ENCODE assay signal across 7 cellular contexts in genomic region chr11:46889689-46890475, GRCh38. TPM values are rescaled to one million over a fixed set of nuclear protein-coding genes. Genes with fewer than 3 reads are reported as not detected.
DNase-seq lines count a peak whose midpoint lies in the region; ATAC-seq and TF ChIP-seq lines count a peak whose summit lies in the region.

No MANE protein-coding gene starts in this region.

- H3K27ac ChIP-seq in osteoblast (ENCODE audit: low read depth, low read length) (no peak overlapping the region), thoracic aorta (no peak overlapping the region)

- TF ChIP-seq CTCF in GM12875 (IDR thresholded peaks at IDR 0.05; ENCODE audit: borderline replicate concordance, insufficient read depth, low read depth, low read length) (peak; percentile 78), LNCaP clone FGC (IDR thresholded peaks at IDR 0.05; ENCODE audit: control insufficient read depth, extremely low read depth, insufficient read depth) (peak; percentile 85), foreskin fibroblast (IDR thresholded peaks at IDR 0.05; ENCODE audit: low read depth, low read length) (peak; percentile 84), osteoblast (IDR thresholded peaks at IDR 0.05; ENCODE audit: extremely low read depth, low read depth, low read length) (peak; percentile 94), thoracic aorta (IDR thresholded peaks at IDR 0.05) (peak; percentile 90)

- H3K36me3 ChIP-seq in osteoblast (ENCODE audit: insufficient read depth, low read length): no peaks in the 10 kb centered on the region
- H3K36me3 ChIP-seq in thoracic aorta: no peaks in the 10 kb centered on the region

- no peaks in the 10 kb centered on the region for H3K27me3 ChIP-seq in osteoblast (ENCODE audit: insufficient read depth, low read length)
- no peaks in the 10 kb centered on the region for H3K27me3 ChIP-seq in thoracic aorta (replicated peaks; ENCODE audit: insufficient read depth)

- no peaks in the 10 kb centered on the region for H4K20me1 ChIP-seq in osteoblast (ENCODE audit: insufficient read depth, low read length)

- H3K4me1 ChIP-seq in osteoblast (ENCODE audit: insufficient read depth, low read length) (no peaks in the 10 kb centered on the region), thoracic aorta (ENCODE audit: control insufficient read depth in 1 of 2, low read depth in 2 of 2) (no peaks in the 10 kb centered on the region)

- H2AFZ ChIP-seq in osteoblast (ENCODE audit: low read length): no peak overlapping the region

- no peaks in the 10 kb centered on the region for H3K9me3 ChIP-seq in osteoblast (ENCODE audit: low read depth, low read length)
- no peaks in the 10 kb centered on the region for H3K9me3 ChIP-seq in thoracic aorta

- H3K4me3 ChIP-seq in GM12875 (ENCODE audit: low read depth, low read length) (no peak overlapping the region), LNCaP clone FGC (ENCODE audit: low read depth, low read length) (no peak overlapping the region), foreskin fibroblast (ENCODE audit: low read depth in 1 of 2, low read length in 2 of 2) (no peak overlapping the region), osteoblast (ENCODE audit: insufficient read depth, low read length) (no peak overlapping the region), thoracic aorta (no peak overlapping the region)

- no peak overlapping the region for H3K4me2 ChIP-seq in osteoblast (ENCODE audit: insufficient read depth, low read length)

- DNase-seq in LNCaP clone FGC (ENCODE audit: low read depth): peak; percentile 23
- peak; percentile 57 for DNase-seq in RPMI7951 (ENCODE audit: low read depth)
- peak; percentile 45 for DNase-seq in activated T-helper 1 cell treated with Interleukin-2 at 50 U/mL for 16 hours (ENCODE audit: low read depth)
- peak; percentile 46 to 85 for DNase-seq in foreskin fibroblast
- peak; percentile 96 for DNase-seq in osteoblast (ENCODE audit: insufficient read length, low spot score, missing footprints)
- DNase-seq in thoracic aorta (ENCODE audit: low spot score): peak; percentile 45

- peak; percentile 54 for ATAC-seq in thoracic aorta (ENCODE audit: insufficient number of reproducible peaks, low FRiP score, low read depth)

- no peaks in the 10 kb centered on the region for H3K79me2 ChIP-seq in osteoblast (ENCODE audit: insufficient read depth, low read length)

RNA-seq across cellular contexts. Expression of gene LRP4, which starts 28.5 kb away (rescaled TPM):
- total RNA-seq in RPMI7951 (2014; rRNA removed; shearing (Covaris generic)): 0.98 and 1.4 TPM in 2 replicates
- total RNA-seq in osteoblast (1.5 and 2.2 TPM in 2 replicates), thoracic aorta (10 to 100 TPM in 1 of 2 donors, 1 to 10 TPM in 1; 8.4 to 21.2 TPM)

RNA-seq across cellular contexts. Expression of gene CKAP5, which starts 43.8 kb away (rescaled TPM):
- 83.3 and 92.9 TPM in 2 replicates for total RNA-seq in RPMI7951 (2014; rRNA removed; shearing (Covaris generic))
- 52.7 and 56.5 TPM in 2 replicates for total RNA-seq in osteoblast
- total RNA-seq in thoracic aorta: 10 to 100 TPM; 34.7 to 37.1 TPM

RNA-seq across cellular contexts. Expression of gene CSTPP1, which starts 46.7 kb away (rescaled TPM):
- 29.9 and 33.9 TPM in 2 replicates for total RNA-seq in RPMI7951 (2014; rRNA removed; shearing (Covaris generic))
- total RNA-seq in osteoblast (27.1 and 31.5 TPM in 2 replicates), thoracic aorta (10 to 100 TPM; 23.4 to 27.6 TPM)

Comparison
In these comparisons a context has a peak if more than half of its experiments do, and no peak if none do; other contexts are left out.
1. DNase-seq: peak in every context shown above with its lines; median percentile 96 in osteoblast; 66 in foreskin fibroblast; 57 in RPMI7951; 45 in activated T-helper 1 cell treated with Interleukin-2 at 50 U/mL for 16 hours; 45 in thoracic aorta; 23 in LNCaP clone FGC.